Comparison of ENCODE assay signal across 4 cellular contexts in the genomic region with DNA sequence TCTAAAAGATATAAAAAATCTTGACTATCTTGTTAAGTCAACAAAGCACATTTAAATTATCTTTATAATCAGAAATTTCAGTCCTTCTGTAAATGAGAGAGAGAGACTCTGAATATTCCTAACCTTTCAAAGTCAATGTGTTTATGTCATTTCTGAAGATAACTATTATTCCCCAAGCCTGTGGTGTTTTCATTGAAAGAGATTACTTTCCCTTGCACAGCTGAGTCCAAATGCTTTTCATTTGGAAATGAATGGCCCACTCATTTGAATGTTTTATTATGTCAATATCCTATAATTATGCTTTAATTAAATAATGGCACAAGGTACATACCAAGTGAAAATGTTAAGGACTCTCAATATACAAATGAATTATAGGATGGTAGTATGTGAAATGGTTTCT.
"Had no signal": no experiment of that assay in that cellular context is flagged by ENCODE, and none has a peak within 500 bp of the region (broad histone marks: within the 10 kb centered on the region; RNA-seq: fewer than 3 reads in every experiment).

No MANE protein-coding gene starts in this region.

- H2AFZ ChIP-seq: GM23248 had no signal

- H3K27ac ChIP-seq: GM23248 had no signal

- H3K4me3 ChIP-seq: GM23248 had no signal

- DNase-seq: GM23248, H9, HCEC 1CT, IMR-90 had no signal
